3 cellular contexts compared by ENCODE assay signal in the genomic region with DNA sequence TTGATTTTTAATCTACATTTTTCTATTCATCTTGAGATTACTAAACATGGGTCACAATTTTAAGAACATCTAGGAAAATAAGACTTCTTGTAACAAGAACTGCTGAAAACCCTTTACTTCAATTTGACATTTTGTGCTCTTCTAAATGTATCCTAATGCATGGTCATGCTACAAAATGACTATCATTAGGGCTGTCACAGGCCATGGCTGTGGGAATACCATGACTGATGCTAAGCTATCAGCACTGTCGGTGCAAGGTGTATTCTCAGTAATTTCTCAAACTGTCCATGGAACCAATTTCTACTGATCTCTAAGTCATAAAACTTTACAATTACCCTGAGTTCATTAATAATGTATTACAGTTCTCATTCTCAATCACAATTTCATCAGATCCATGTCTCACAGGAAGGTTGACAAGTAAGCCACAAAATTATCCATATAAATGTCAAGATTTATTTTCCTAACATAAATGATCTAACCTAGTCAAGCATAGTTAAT.
"Had no signal": no experiment of that assay in that cellular context is flagged by ENCODE, and none has a peak within 500 bp of the region (broad histone marks: within the 10 kb centered on the region; RNA-seq: fewer than 3 reads in every experiment).

No MANE protein-coding gene starts in this region.

- DNase-seq: GDM1, GF-D8 had no signal

- H3K4me3 ChIP-seq: GM12878 had no signal
